ENCODE assay signal across 1 cellular context in the genomic region with DNA sequence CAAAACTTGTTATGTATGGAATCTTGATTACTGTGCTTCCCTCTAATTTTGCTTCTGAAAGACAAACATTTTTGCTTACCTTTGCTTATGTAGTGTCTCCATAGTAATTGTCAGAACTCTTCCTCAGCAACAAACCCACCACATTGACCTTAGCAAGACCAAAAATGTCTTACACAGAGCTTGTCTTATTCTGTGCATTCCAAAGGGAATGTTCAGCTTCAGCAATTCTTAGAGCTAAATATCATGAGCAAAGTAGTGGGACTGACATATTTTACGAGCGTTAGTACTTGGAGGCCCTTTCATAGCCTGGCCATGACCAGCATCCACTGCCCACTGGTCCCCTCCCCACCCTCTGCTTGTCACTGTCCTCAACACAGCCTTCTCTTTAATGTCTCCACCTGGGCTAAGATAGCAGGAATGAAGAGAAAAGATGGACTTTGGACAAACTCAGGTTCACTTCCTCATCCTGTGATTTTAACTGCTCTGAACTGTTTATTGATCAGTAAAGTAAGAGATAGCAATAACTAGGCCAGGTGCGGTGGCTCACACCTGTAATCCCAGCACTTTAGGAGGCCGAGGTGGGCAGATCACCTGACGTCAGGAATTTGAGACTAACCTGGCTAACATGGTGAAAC.
TF ChIP-seq lines count a peak whose summit lies in the region.

No MANE protein-coding gene starts in this region.

TF ChIP-seq in K562, 482 proteins besides CTCF, POLR2A, EP300 and RAD21:
- no peak for TF ChIP-seq BDP1 (IDR thresholded peaks at IDR 0.05; ENCODE audit: insufficient read depth, insufficient read length)
- no peak for TF ChIP-seq PHF20 (IDR thresholded peaks at IDR 0.05; ENCODE audit: partially characterized antibody)
- no peak for TF ChIP-seq USF2 (CRISPR knock-in tag; IDR thresholded peaks at IDR 0.05)
- TF ChIP-seq WHSC1 (IDR thresholded peaks at IDR 0.05; ENCODE audit: low read length): no peak
